Comparison of ENCODE assay signal across 11 cellular contexts in genomic region chr2:161123531-161124030, GRCh38. TPM values are rescaled to one million over a fixed set of nuclear protein-coding genes. Genes with fewer than 3 reads are reported as not detected.
DNase-seq lines count a peak whose midpoint lies in the region; ATAC-seq and TF ChIP-seq lines count a peak whose summit lies in the region.
"Had no signal": no experiment of that assay in that cellular context is flagged by ENCODE, and none has a peak within 500 bp of the region (broad histone marks: within the 10 kb centered on the region; RNA-seq: fewer than 3 reads in every experiment).

No MANE protein-coding gene starts in this region.

- H3K4me1 Mint-ChIP-seq in activated CD8-positive, alpha-beta memory T cell treated with anti-CD3 and anti-CD28 coated beads, Interleukin-2, amount 10 ng/mL, durations not matched to agents 7 days and 5 days = peaks cover 24% of the 10 kb centered on the region

- intact Hi-C loops in testis (cut with DNase I; ENCODE audit: low total_unique reads) = no loop called here

- peak; percentile 18 for ATAC-seq in activated CD8-positive, alpha-beta memory T cell treated with anti-CD3 and anti-CD28 coated beads, Interleukin-2, amount 10 ng/mL, durations not matched to agents 7 days and 5 days
- ATAC-seq in GM19455 (IDR thresholded peaks at IDR 0.05; ENCODE audit: unreplicated experiment) = no peak
- no peak for ATAC-seq in GM18873 (IDR thresholded peaks at IDR 0.05; ENCODE audit: low FRiP score, unreplicated experiment)

- H3K27ac ChIP-seq in SK-N-MC = peak overlapping the region; percentile 96
- H3K27ac ChIP-seq in testis = peak overlapping the region; percentile 71 to 80
- H3K27ac ChIP-seq: cardiac muscle cell, HL-60 had no signal

- TF ChIP-seq POLR2A in testis (IDR thresholded peaks at IDR 0.05) = no peak

- H3K9me3 ChIP-seq in SK-N-MC (ENCODE audit: low read depth, low read length) (no peaks in the 10 kb centered on the region), testis (no peaks in the 10 kb centered on the region)

- peak overlapping the region; percentile 33 for H3K9ac ChIP-seq in SK-N-MC (ENCODE audit: insufficient read length)

- H3K4me3 Mint-ChIP-seq in activated CD8-positive, alpha-beta memory T cell treated with anti-CD3 and anti-CD28 coated beads, Interleukin-2, amount 10 ng/mL, durations not matched to agents 7 days and 5 days = peak overlapping the region; percentile 4
- H3K4me3 Mint-ChIP-seq: CD4-positive, alpha-beta T cell had no signal

- peaks cover 15% of the 10 kb centered on the region for H3K4me1 ChIP-seq in testis

- 41 to 53% methylated on average over 2 of the region's 2 CpGs for whole genome bisulfite sequencing in testis, 2 donors

- H3K36me3 ChIP-seq in SK-N-MC (ENCODE audit: insufficient read depth, low read length) (no peaks in the 10 kb centered on the region), testis (ENCODE audit: low read depth, missing control alignments) (no peaks in the 10 kb centered on the region)
- H3K36me3 ChIP-seq: cardiac muscle cell had no signal

- peak overlapping the region; percentile 44 for H3K27ac Mint-ChIP-seq in activated CD8-positive, alpha-beta memory T cell treated with anti-CD3 and anti-CD28 coated beads, Interleukin-2, amount 10 ng/mL, durations not matched to agents 7 days and 5 days
- H3K27ac Mint-ChIP-seq: CD4-positive, alpha-beta T cell had no signal

- no peaks in the 10 kb centered on the region for H3K27me3 ChIP-seq in testis
- H3K27me3 ChIP-seq: cardiac muscle cell had no signal

- peaks cover 5% of the 10 kb centered on the region for H3K36me3 Mint-ChIP-seq in activated CD8-positive, alpha-beta memory T cell treated with anti-CD3 and anti-CD28 coated beads, Interleukin-2, amount 10 ng/mL, durations not matched to agents 7 days and 5 days

- no peak for DNase-seq in activated CD8-positive, alpha-beta memory T cell treated with anti-CD3 and anti-CD28 coated beads, Interleukin-2, amount 10 ng/mL, durations not matched to agents 7 days and 5 days
- DNase-seq in activated CD8-positive, alpha-beta memory T cell treated with anti-CD3 and anti-CD28 coated beads, Interleukin-2, amount 50 U/mL, for 4 hours = no peak
- DNase-seq in SK-N-MC (ENCODE audit: low read depth, low spot score) (no peak), islet precursor cell (peak; percentile 79), testis (no peak), DMS 273 treated with DMSO at 0.1 percent for 48 hours (lab: John Stamatoyannopoulos, UW) (no peak)
- DNase-seq: CD4-positive, alpha-beta T cell had no signal

- no peak for TF ChIP-seq CTCF in testis (IDR thresholded peaks at IDR 0.05)

- H3K4me3 ChIP-seq in SK-N-MC (peak overlapping the region; percentile 62), testis (no peak overlapping the region)
- H3K4me3 ChIP-seq: cardiac muscle cell had no signal

- no peaks in the 10 kb centered on the region for H3K9me3 Mint-ChIP-seq in activated CD8-positive, alpha-beta memory T cell treated with anti-CD3 and anti-CD28 coated beads, Interleukin-2, amount 10 ng/mL, durations not matched to agents 7 days and 5 days (ENCODE audit: low read depth)
- H3K9me3 Mint-ChIP-seq: CD4-positive, alpha-beta T cell had no signal

- CTCF ChIA-PET in activated CD8-positive, alpha-beta memory T cell treated with anti-CD3 and anti-CD28 coated beads, Interleukin-2, amount 10 ng/mL, durations not matched to agents 7 days and 5 days (lab: Charles Lee) = interaction anchor here (0.9 to 1.7 kb wide), 2 partner anchors 12 to 60 kb away, joined by 3 to 6 read pairs; no protein-coding TSS in a partner anchor

- no peaks in the 10 kb centered on the region for H3K27me3 Mint-ChIP-seq in activated CD8-positive, alpha-beta memory T cell treated with anti-CD3 and anti-CD28 coated beads, Interleukin-2, amount 10 ng/mL, durations not matched to agents 7 days and 5 days
- H3K27me3 Mint-ChIP-seq: CD4-positive, alpha-beta T cell had no signal

RNA-seq across cellular contexts. Expression of gene TANK, which starts 36.6 kb away (rescaled TPM):
- total RNA-seq in activated CD8-positive, alpha-beta memory T cell treated with anti-CD3 and anti-CD28 coated beads, Interleukin-2, amount 10 ng/mL, durations not matched to agents 7 days and 5 days = 100 to 1,000 TPM; 133 to 147 TPM
- total RNA-seq in testis = 10 to 100 TPM; 52.8 to 63.6 TPM
- 34.7 TPM for polyA plus RNA-seq in testis (ENCODE audit: insufficient read depth, low read depth, low replicate concordance)
